15 cellular contexts compared by ENCODE assay signal in the genomic region with DNA sequence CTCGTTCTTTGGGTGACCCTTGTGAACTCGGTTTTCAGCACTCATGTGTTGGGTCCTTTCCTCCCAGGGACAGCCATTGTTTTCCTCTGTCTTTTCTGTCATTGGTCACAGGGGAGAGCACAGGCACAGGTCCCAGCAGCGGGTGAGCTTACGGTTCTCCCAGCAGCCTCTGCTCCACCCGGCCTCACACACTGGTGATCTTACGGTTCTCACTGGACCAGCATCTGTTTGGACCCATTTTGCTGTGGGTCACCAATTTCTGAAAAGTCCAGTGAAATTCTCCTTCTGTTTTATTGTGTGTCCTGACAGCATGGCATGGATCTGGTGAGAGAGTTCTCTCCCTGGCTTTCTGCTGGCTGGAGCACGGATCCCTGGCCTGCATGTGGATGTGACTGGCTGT. TPM values are rescaled to one million over a fixed set of nuclear protein-coding genes. Genes with fewer than 3 reads are reported as not detected.
DNase-seq lines count a peak whose midpoint lies in the region; ATAC-seq and TF ChIP-seq lines count a peak whose summit lies in the region.
"Had no signal": no experiment of that assay in that cellular context is flagged by ENCODE, and none has a peak within 500 bp of the region (broad histone marks: within the 10 kb centered on the region; RNA-seq: fewer than 3 reads in every experiment).

No MANE protein-coding gene starts in this region.

- ATAC-seq in heart left ventricle = no peak
- no peak for ATAC-seq in GM18498 (IDR thresholded peaks at IDR 0.05; ENCODE audit: unreplicated experiment)

- no peak overlapping the region for H3K27ac ChIP-seq in right atrium auricular region
- no peak overlapping the region for H3K27ac ChIP-seq in heart left ventricle
- no peak overlapping the region for H3K27ac ChIP-seq in colonic mucosa
- H3K27ac ChIP-seq in neural progenitor cell = no peak overlapping the region
- H3K27ac ChIP-seq: BLaER1, GM23248, HL-60 had no signal

- H3K4me1 Mint-ChIP-seq in neural progenitor cell = no peaks in the 10 kb centered on the region

- H3K9me3 ChIP-seq in right atrium auricular region (no peaks in the 10 kb centered on the region), heart left ventricle (no peaks in the 10 kb centered on the region), colonic mucosa (no peaks in the 10 kb centered on the region), neural progenitor cell (ENCODE audit: low read depth) (no peaks in the 10 kb centered on the region)
- H3K9me3 ChIP-seq: BLaER1 had no signal

- no peaks in the 10 kb centered on the region for H3K36me3 Mint-ChIP-seq in neural progenitor cell

- H3K36me3 ChIP-seq in right atrium auricular region (no peaks in the 10 kb centered on the region), heart left ventricle (no peaks in the 10 kb centered on the region), colonic mucosa (no peaks in the 10 kb centered on the region), neural progenitor cell (no peaks in the 10 kb centered on the region)
- H3K36me3 ChIP-seq: BLaER1 had no signal

- H2AFZ ChIP-seq in neural progenitor cell (replicated peaks) = peak overlapping the region; percentile 17
- H2AFZ ChIP-seq: GM23248 had no signal

- H3K27ac Mint-ChIP-seq in neural progenitor cell = no peak overlapping the region

- peak; percentile 30 for DNase-seq in right atrium auricular region (ENCODE audit: low spot score)
- DNase-seq in heart left ventricle = no peak
- DNase-seq in colonic mucosa = peak; percentile 4
- DNase-seq in neural progenitor cell (ENCODE audit: low spot score) = no peak
- no peak for DNase-seq in GM20000 (ENCODE audit: low spot score)
- DNase-seq in DMS114 treated with DMSO at 0.1 percent for 48 hours (lab: John Stamatoyannopoulos, UW; ENCODE audit: unreplicated experiment) = no peak
- DNase-seq: 8988T, AML-193, GM23248, H7, KG1 had no signal

- H3K4me1 ChIP-seq in right atrium auricular region = peaks cover 0 to 3% of the 10 kb centered on the region in 2 donors
- peaks cover 0 to 11% (median under 1%) of the 10 kb centered on the region in 12 donors for H3K4me1 ChIP-seq in heart left ventricle
- no peaks in the 10 kb centered on the region for H3K4me1 ChIP-seq in colonic mucosa
- H3K4me1 ChIP-seq in neural progenitor cell = no peaks in the 10 kb centered on the region

- no peaks in the 10 kb centered on the region for H3K9me3 Mint-ChIP-seq in neural progenitor cell

- no peak overlapping the region for H3K4me3 Mint-ChIP-seq in neural progenitor cell

- no peaks in the 10 kb centered on the region for H4K20me1 ChIP-seq in neural progenitor cell (ENCODE audit: low read depth)
- H4K20me1 ChIP-seq: BLaER1 had no signal

- no peak overlapping the region for H3K9ac ChIP-seq in colonic mucosa (ENCODE audit: low read depth in 2 of 2, low read length in 2 of 2)
- H3K9ac ChIP-seq in neural progenitor cell = no peak overlapping the region
- H3K9ac ChIP-seq: BLaER1, GM23248 had no signal

- intact Hi-C loops in heart left ventricle (cut with DNase I) = no loop called here
- intact Hi-C loops in colonic mucosa (cut with DNase I) = no loop called here

- 62 to 74% (median 64%) methylated on average over 7 of the region's 7 CpGs for WGBS in heart left ventricle, 4 donors

- H3K27me3 Mint-ChIP-seq in neural progenitor cell (ENCODE audit: insufficient read depth, low read depth) = no peaks in the 10 kb centered on the region

- no peaks in the 10 kb centered on the region for H3F3A ChIP-seq in neural progenitor cell (ENCODE audit: low read depth)

- no peak overlapping the region for H3K4me2 ChIP-seq in neural progenitor cell
- H3K4me2 ChIP-seq: BLaER1 had no signal

- TF ChIP-seq CTCF in right atrium auricular region (IDR thresholded peaks at IDR 0.05) (no peak), heart left ventricle (IDR thresholded peaks at IDR 0.05) (no peak), colonic mucosa (IDR thresholded peaks at IDR 0.05) (no peak), neural progenitor cell (IDR thresholded peaks at IDR 0.05) (no peak), GM20000 (IDR thresholded peaks at IDR 0.05; ENCODE audit: extremely low read depth, missing control alignments) (no peak)

- no peak for TF ChIP-seq POLR2A in heart left ventricle (IDR thresholded peaks at IDR 0.05)

- H3K79me2 ChIP-seq in neural progenitor cell (ENCODE audit: low read depth) = no peaks in the 10 kb centered on the region

- H3K27me3 ChIP-seq in right atrium auricular region (no peaks in the 10 kb centered on the region), heart left ventricle (peaks cover 0 to 4% (median 0%) of the 10 kb centered on the region in 9 donors), colonic mucosa (no peaks in the 10 kb centered on the region), neural progenitor cell (peaks cover 11% of the 10 kb centered on the region)

- no peak overlapping the region for H3K4me3 ChIP-seq in right atrium auricular region
- no peak overlapping the region for H3K4me3 ChIP-seq in heart left ventricle
- no peak overlapping the region for H3K4me3 ChIP-seq in colonic mucosa
- H3K4me3 ChIP-seq in neural progenitor cell = no peak overlapping the region
- H3K4me3 ChIP-seq: BLaER1, GM23248 had no signal

RNA-seq across cellular contexts. Expression of a gene that starts 49.8 kb away (rescaled TPM):
- not detected for total RNA-seq in right atrium auricular region
- not detected for total RNA-seq in heart left ventricle
- polyA plus RNA-seq in heart left ventricle = not detected
- total RNA-seq in colonic mucosa = under 1 TPM; 0.19 to 0.40 TPM
- 0.15 TPM in 1 of 2 replicates, not detected in the other for total RNA-seq in neural progenitor cell (ENCODE audit: low replicate concordance)
- total RNA-seq: Daoy, GM23248, H7 had no signal
- polyA plus RNA-seq: GM23248 had no signal

Comparison
In these comparisons a context has a peak if more than half of its experiments do, and no peak if none do; other contexts are left out.
1. DNase-seq: peak in right atrium auricular region (single experiment) and colonic mucosa (single experiment); none in heart left ventricle (0 of 5), neural progenitor cell (single experiment), GM20000 (single experiment) and DMS114 treated with DMSO at 0.1 percent for 48 hours (single experiment).